8 cellular contexts compared by ENCODE assay signal in genomic region chr11:796565-797299, GRCh38. TPM values are rescaled to one million over a fixed set of nuclear protein-coding genes. Genes with fewer than 3 reads are reported as not detected.
DNase-seq lines count a peak whose midpoint lies in the region; ATAC-seq, FAIRE-seq and TF ChIP-seq lines count a peak whose summit lies in the region.

No MANE protein-coding gene starts in this region.

- POLR2A ChIA-PET in CD4-positive, alpha-beta T cell (lab: Charles Lee) = interaction anchor here (0.9 to 3.2 kb wide), 8 partner anchors 12 to 590 kb away, joined by 3 to 24 read pairs (median 4); partner anchors contain the start of genes BET1L, PNPLA2, RIC8A and RPLP2
- POLR2A ChIA-PET in H1 (lab: Charles Lee; ENCODE audit: partially characterized antibody) = interaction anchor here (0.6 to 53.0 kb wide), 11 partner anchors 9 to 242 kb away, joined by 3 to 1917 read pairs (median 3); partner anchors contain the start of genes CD151, CRACR2B, PIDD1 and PNPLA2

- no peak for TF ChIP-seq RAD21 in H1 (IDR thresholded peaks at IDR 0.05 in 1 of 2, conservative IDR thresholded peaks at IDR 0.05 in 1 of 2; ENCODE audit: low read depth in 2 of 2, low read length in 2 of 2)

- ATAC-seq in CD4-positive, alpha-beta T cell (ENCODE audit: poor library complexity) = peak; percentile 2
- ATAC-seq in activated CD4-positive, CD25-positive, alpha-beta regulatory T cell treated with anti-CD3 and anti-CD28 coated beads, Interleukin-2, amount 50 U/mL, for 24 hours = no peak

- H3K4me1 ChIP-seq in H1 (replicated peaks in 1 of 4; ENCODE audit: control insufficient read depth in 3 of 4, insufficient read depth in 4 of 4, low read length in 3 of 4) = peaks cover 4 to 20% (median 15%) of the 10 kb centered on the region in 4 experiments
- H3K4me1 ChIP-seq in neural progenitor cell = peaks cover 13% of the 10 kb centered on the region

- peaks cover 9% of the 10 kb centered on the region for H3F3A ChIP-seq in neural progenitor cell (ENCODE audit: low read depth)

- H3K4me3 Mint-ChIP-seq in CD4-positive, alpha-beta T cell = peak overlapping the region; percentile 92
- H3K4me3 Mint-ChIP-seq in neural progenitor cell = peak overlapping the region; percentile 93

- H3K4me3 ChIP-seq in H1 (ENCODE audit: extremely low read depth in 1 of 4, insufficient read depth in 2 of 4, low read depth in 3 of 4, low read length in 4 of 4) (peak overlapping the region; percentile 65 to 85 (median 81)), neural progenitor cell (peak overlapping the region; percentile 78)

- H3K27ac Mint-ChIP-seq in CD4-positive, alpha-beta T cell = peak overlapping the region; percentile 91
- no peak overlapping the region for H3K27ac Mint-ChIP-seq in neural progenitor cell

- 71% methylated on average over 18 of the region's 18 CpGs; no CpG with 5 or more reads in 1 of the 2 experiments for WGBS in H1 (ENCODE audit: extremely low coverage in 1 of 2, insufficient coverage in 1 of 2, insufficient read length in 1 of 2, insufficient replicate concordance in 2 of 2, low coverage in 1 of 2, low lambda C conversion rate in 2 of 2, missing lambda C conversion rate in 1 of 2), 2 experiments

- peak overlapping the region; percentile 71; the same call in 1 of the 2 replicates for H3K18ac ChIP-seq in H1 (ENCODE audit: extremely low read depth, low read length)

- no peak overlapping the region for H2BK20ac ChIP-seq in H1 (ENCODE audit: low read length)

- H4K20me1 ChIP-seq in H1 (replicated peaks in 1 of 2; ENCODE audit: control insufficient read depth in 1 of 2, insufficient read depth in 2 of 2, low read length in 2 of 2) (peaks cover 0 to 12% of the 10 kb centered on the region in 2 experiments), neural progenitor cell (ENCODE audit: low read depth) (peaks cover 31% of the 10 kb centered on the region)

- no peak for DNase-seq in CD4-positive, alpha-beta T cell
- peak; percentile 58 for DNase-seq in NCI-H69 (lab: John Stamatoyannopoulos, UW)
- no peak for DNase-seq in H1 (ENCODE audit: low read depth in 1 of 2, low spot score in 2 of 2)
- DNase-seq in neural progenitor cell (ENCODE audit: low spot score) = no peak
- DNase-seq in SW480 (ENCODE audit: low spot score) = no peak
- no peak for DNase-seq in NCI-H2081 (lab: John Stamatoyannopoulos, UW)
- DNase-seq in stimulated activated CD4-positive, alpha-beta T cell treated with anti-CD3 and anti-CD28 coated beads, Interleukin-2, amount 100 ng/mL, for 24 hours = no peak

- H4K5ac ChIP-seq in H1 (ENCODE audit: insufficient read length, low read depth, low read length) = no peak overlapping the region

- H3K4me1 Mint-ChIP-seq in CD4-positive, alpha-beta T cell (ENCODE audit: low read depth) = peaks cover 16% of the 10 kb centered on the region
- H3K4me1 Mint-ChIP-seq in neural progenitor cell = peaks cover 14% of the 10 kb centered on the region

- H3K36me3 Mint-ChIP-seq in CD4-positive, alpha-beta T cell (ENCODE audit: low read depth) = peaks cover 6% of the 10 kb centered on the region
- H3K36me3 Mint-ChIP-seq in neural progenitor cell = no peaks in the 10 kb centered on the region

- TF ChIP-seq EP300 in H1 (IDR thresholded peaks at IDR 0.05; ENCODE audit: borderline replicate concordance in 1 of 2, low read depth in 2 of 2, low read length in 2 of 2) = no peak

- H2AK5ac ChIP-seq in H1 (ENCODE audit: low read depth, low read length) = 0 out of 2 replicates have a peak overlapping the region, but pooled peaks have one; percentile 27

- no peak for FAIRE-seq in H1 (lab: Jason Lieb, UNC)

- H2BK5ac ChIP-seq in H1 (ENCODE audit: low read depth, low read length) = peak overlapping the region; percentile 66; the same call in 1 of the 2 replicates

- no peaks in the 10 kb centered on the region for H3K9me3 Mint-ChIP-seq in CD4-positive, alpha-beta T cell
- H3K9me3 Mint-ChIP-seq in neural progenitor cell = no peaks in the 10 kb centered on the region

- peak overlapping the region; percentile 60 for H3K4ac ChIP-seq in H1 (replicated peaks; ENCODE audit: insufficient read length, low read depth, low read length)

- TF ChIP-seq CTCF in CD4-positive, alpha-beta T cell (IDR thresholded peaks at IDR 0.05) = no peak
- TF ChIP-seq CTCF in H1 (IDR thresholded peaks at IDR 0.05; ENCODE audit: control extremely low read depth in 1 of 3, insufficient read depth in 1 of 3, low read depth in 1 of 3, low read length in 3 of 3) = no peak
- TF ChIP-seq CTCF in neural progenitor cell (IDR thresholded peaks at IDR 0.05) = no peak

- intact Hi-C loops in CD4-positive, alpha-beta T cell (cut with DNase I, micrococcal nuclease) = loop anchor here (1.0 to 5.0 kb wide), 6 partner anchors 13 to 289 kb away; partner anchors contain the start of genes DEAF1 (in 2 of the 2), TALDO1 (in 2 of the 2), TMEM80 (in 2 of the 2) and GATD1 (in 1 of the 2)

- peak overlapping the region in 2 of 4 experiments; percentile 78 to 83; a peak in 3 of 7 replicates for H3K9ac ChIP-seq in H1 (replicated peaks in 1 of 4; ENCODE audit: extremely low read depth in 1 of 4, low read depth in 3 of 4, low read length in 3 of 4)
- H3K9ac ChIP-seq in neural progenitor cell = no peak overlapping the region

- peak overlapping the region; percentile 32 for H4K91ac ChIP-seq in H1 (replicated peaks; ENCODE audit: insufficient read length, low read length)

- no peaks in the 10 kb centered on the region for H3K27me3 ChIP-seq in CD4-positive, alpha-beta T cell (ENCODE audit: control insufficient read depth, insufficient read depth, low read length)
- H3K27me3 ChIP-seq in H1 (replicated peaks in 1 of 4; ENCODE audit: control insufficient read depth in 3 of 4, extremely low read depth in 1 of 4, insufficient read depth in 3 of 4, low read length in 3 of 4) = no peaks in the 10 kb centered on the region
- H3K27me3 ChIP-seq in neural progenitor cell = no peaks in the 10 kb centered on the region

- no peak overlapping the region for H2AFZ ChIP-seq in H1 (ENCODE audit: low read length)
- no peak overlapping the region for H2AFZ ChIP-seq in neural progenitor cell (replicated peaks)

- peak overlapping the region; percentile 67 for H2BK15ac ChIP-seq in H1 (ENCODE audit: low read length)

- H3K4me2 ChIP-seq in H1 (ENCODE audit: insufficient read depth in 1 of 2, low read depth in 2 of 2, low read length in 2 of 2) (peak overlapping the region; percentile 84 to 92), neural progenitor cell (peak overlapping the region; percentile 79)

- no peak overlapping the region for H3K56ac ChIP-seq in H1 (replicated peaks; ENCODE audit: insufficient read length, low read depth, low read length)

- no peak overlapping the region for H2BK120ac ChIP-seq in H1 (replicated peaks; ENCODE audit: low read depth, low read length)

- H3K9me3 ChIP-seq in CD4-positive, alpha-beta T cell (ENCODE audit: control insufficient read depth, low read length) = no peaks in the 10 kb centered on the region
- H3K9me3 ChIP-seq in H1 (ENCODE audit: insufficient read depth in 2 of 2, low read depth in 1 of 2, low read length in 1 of 2) (no peaks in the 10 kb centered on the region), neural progenitor cell (ENCODE audit: low read depth) (no peaks in the 10 kb centered on the region)

- H3K27me3 Mint-ChIP-seq in CD4-positive, alpha-beta T cell = no peaks in the 10 kb centered on the region
- peaks cover 4% of the 10 kb centered on the region for H3K27me3 Mint-ChIP-seq in neural progenitor cell (ENCODE audit: insufficient read depth, low read depth)

- CTCF ChIA-PET in CD4-positive, alpha-beta T cell (lab: Charles Lee) = interaction anchor here (1.1 kb wide), 1 partner anchor 50 kb away, joined by 4 read pairs; the partner anchor contains the start of gene TALDO1
- CTCF ChIA-PET in H1 (lab: Charles Lee; ENCODE audit: partially characterized antibody) = interaction anchor here (0.5 to 3.4 kb wide), 12 partner anchors 9 to 433 kb away, joined by 3 to 14 read pairs (median 3); no protein-coding TSS in a partner anchor

- H3K79me2 ChIP-seq in H1 (ENCODE audit: control insufficient read depth in 1 of 2, insufficient read depth in 2 of 2, low read length in 2 of 2) (peaks cover 0 to 5% of the 10 kb centered on the region in 2 experiments; a peak in 1 of 4 replicates), neural progenitor cell (ENCODE audit: low read depth) (peaks cover 14% of the 10 kb centered on the region)

- peak overlapping the region; percentile 53; the same call in 1 of the 2 replicates for H2BK12ac ChIP-seq in H1 (ENCODE audit: low read depth, low read length)

- 0 out of 2 replicates have a peak, but pooled peaks cover 7% of the 10 kb centered on the region for H3K79me1 ChIP-seq in H1 (ENCODE audit: low read depth, low read length)

- H3K14ac ChIP-seq in H1 (ENCODE audit: insufficient read length) = no peak overlapping the region

- H3K36me3 ChIP-seq in H1 (ENCODE audit: control insufficient read depth in 2 of 4, insufficient read depth in 4 of 4, low read length in 3 of 4) (peaks cover 0 to 32% (median 1%) of the 10 kb centered on the region in 4 experiments; a peak in 4 of 8 replicates), neural progenitor cell (no peaks in the 10 kb centered on the region)

- H4K8ac ChIP-seq in H1 (ENCODE audit: extremely low read depth, insufficient read depth, low read length) = no peak overlapping the region; the same call in 1 of the 2 replicates

- peak overlapping the region; percentile 91 for H3K27ac ChIP-seq in CD4-positive, alpha-beta T cell (ENCODE audit: low read depth, low read length)
- H3K27ac ChIP-seq in H1 (ENCODE audit: low read depth, low read length) (no peak overlapping the region), neural progenitor cell (no peak overlapping the region)

- no peak overlapping the region for H3K23ac ChIP-seq in H1 (ENCODE audit: insufficient read length)

- H3K23me2 ChIP-seq in H1 (ENCODE audit: low read depth, low read length) = peaks cover 7% of the 10 kb centered on the region

- TF ChIP-seq POLR2A in H1 (IDR thresholded peaks at IDR 0.05; ENCODE audit: control extremely low read depth in 1 of 2, low read depth in 2 of 2, low read length in 2 of 2) = no peak; a peak in 1 of 3 replicates

RNA-seq across cellular contexts. Expression of gene SLC25A22, which starts 1.3 kb away (rescaled TPM):
- total RNA-seq in CD4-positive, alpha-beta T cell = 10 to 100 TPM in 1 of 2 experiments, 1 to 10 TPM in 1; 9.1 to 11.1 TPM
- 48.0 and 54.3 TPM in 2 replicates for total RNA-seq in H1 (2021; fragmentation: NEBNext Ultra II Directional; extraction: Animal tissue kit (Norgen Biotek cat#: 25700))
- 31.5 and 52.0 TPM in 2 replicates for polyA plus RNA-seq in H1 (2011; rRNA removed)
- polyA plus RNA-seq in H1 (2011; cell fraction: cytosol; rRNA removed) = 22.1 TPM
- 98.2 TPM for polyA plus RNA-seq in H1 (2011; cell fraction: nucleus; rRNA removed)
- polyA plus RNA-seq in H1 (2012, experiment 1 of 2) = 21.5 to 44.0 TPM (median 35.8 TPM) in 4 replicates
- polyA plus RNA-seq in H1 (2012, experiment 2 of 2) = 29.6 TPM
- polyA plus RNA-seq in H1 (2013, experiment 1 of 2) = 24.3 TPM
- polyA plus RNA-seq in H1 (2013, experiment 2 of 2) = 24.4 TPM
- 18.7 and 26.7 TPM in 2 replicates for polyA minus RNA-seq in H1 (2011; rRNA and poly(A)+ RNA removed)
- polyA minus RNA-seq in H1 (2011; cell fraction: cytosol; rRNA and poly(A)+ RNA removed) = 21.4 TPM
- 27.1 TPM for polyA minus RNA-seq in H1 (2011; cell fraction: nucleus; rRNA and poly(A)+ RNA removed)
- 11.0 and 38.4 TPM in 2 replicates for total RNA-seq in neural progenitor cell (ENCODE audit: low replicate concordance)

RNA-seq across cellular contexts. Expression of gene CEND1, which starts 6.8 kb away (rescaled TPM):
- not detected for total RNA-seq in CD4-positive, alpha-beta T cell
- 5.0 and 5.7 TPM in 2 replicates for total RNA-seq in H1 (2021; fragmentation: NEBNext Ultra II Directional; extraction: Animal tissue kit (Norgen Biotek cat#: 25700))
- polyA plus RNA-seq in H1 (2011; rRNA removed) = 0.82 and 1.3 TPM in 2 replicates
- polyA plus RNA-seq in H1 (2011; cell fraction: cytosol; rRNA removed) = 0.87 TPM
- polyA plus RNA-seq in H1 (2011; cell fraction: nucleus; rRNA removed) = 1.7 TPM
- 2.2 to 3.9 TPM (median 2.9 TPM) in 4 replicates for polyA plus RNA-seq in H1 (2012, experiment 1 of 2)
- polyA plus RNA-seq in H1 (2012, experiment 2 of 2) = 1.8 TPM
- polyA plus RNA-seq in H1 (2013, experiment 1 of 2) = 1.3 TPM
- polyA plus RNA-seq in H1 (2013, experiment 2 of 2) = 1.7 TPM
- not detected in 2 replicates for polyA minus RNA-seq in H1 (2011; rRNA and poly(A)+ RNA removed)
- 1.6 TPM for polyA minus RNA-seq in H1 (2011; cell fraction: cytosol; rRNA and poly(A)+ RNA removed)
- polyA minus RNA-seq in H1 (2011; cell fraction: nucleus; rRNA and poly(A)+ RNA removed) = 0.60 TPM
- total RNA-seq in neural progenitor cell (ENCODE audit: low replicate concordance) = 0.94 and 1.9 TPM in 2 replicates

RNA-seq across cellular contexts. Expression of gene PIDD1, which starts 8.3 kb away (rescaled TPM):
- total RNA-seq in CD4-positive, alpha-beta T cell = 10 to 100 TPM; 32.6 to 33.0 TPM
- 18.9 and 24.9 TPM in 2 replicates for total RNA-seq in H1 (2021; fragmentation: NEBNext Ultra II Directional; extraction: Animal tissue kit (Norgen Biotek cat#: 25700))
- polyA plus RNA-seq in H1 (2011; rRNA removed) = 26.1 and 51.4 TPM in 2 replicates
- 30.7 TPM for polyA plus RNA-seq in H1 (2011; cell fraction: cytosol; rRNA removed)
- 219 TPM for polyA plus RNA-seq in H1 (2011; cell fraction: nucleus; rRNA removed)
- polyA plus RNA-seq in H1 (2012, experiment 1 of 2) = 12.3 to 30.0 TPM (median 25.6 TPM) in 4 replicates
- polyA plus RNA-seq in H1 (2012, experiment 2 of 2) = 17.5 TPM
- polyA plus RNA-seq in H1 (2013, experiment 1 of 2) = 20.9 TPM
- polyA plus RNA-seq in H1 (2013, experiment 2 of 2) = 18.5 TPM
- polyA minus RNA-seq in H1 (2011; rRNA and poly(A)+ RNA removed) = 5.4 and 5.8 TPM in 2 replicates
- 13.4 TPM for polyA minus RNA-seq in H1 (2011; cell fraction: cytosol; rRNA and poly(A)+ RNA removed)
- 47.6 TPM for polyA minus RNA-seq in H1 (2011; cell fraction: nucleus; rRNA and poly(A)+ RNA removed)
- 4.8 and 34.6 TPM in 2 replicates for total RNA-seq in neural progenitor cell (ENCODE audit: low replicate concordance)

RNA-seq across cellular contexts. Expression of gene RPLP2, which starts 13.0 kb away (rescaled TPM):
- 1,000 to 10,000 TPM; 5,234 to 5,390 TPM for total RNA-seq in CD4-positive, alpha-beta T cell
- 2,084 and 2,106 TPM in 2 replicates for total RNA-seq in H1 (2021; fragmentation: NEBNext Ultra II Directional; extraction: Animal tissue kit (Norgen Biotek cat#: 25700))
- polyA plus RNA-seq in H1 (2011; rRNA removed) = 1,789 and 2,639 TPM in 2 replicates
- polyA plus RNA-seq in H1 (2011; cell fraction: cytosol; rRNA removed) = 1,146 TPM
- polyA plus RNA-seq in H1 (2011; cell fraction: nucleus; rRNA removed) = 1,249 TPM
- polyA plus RNA-seq in H1 (2012, experiment 1 of 2) = 1,130 to 2,648 TPM (median 2,424 TPM) in 4 replicates
- 2,408 TPM for polyA plus RNA-seq in H1 (2012, experiment 2 of 2)
- 5,318 TPM for polyA plus RNA-seq in H1 (2013, experiment 1 of 2)
- polyA plus RNA-seq in H1 (2013, experiment 2 of 2) = 5,353 TPM
- polyA minus RNA-seq in H1 (2011; rRNA and poly(A)+ RNA removed) = 261 and 360 TPM in 2 replicates
- polyA minus RNA-seq in H1 (2011; cell fraction: cytosol; rRNA and poly(A)+ RNA removed) = 688 TPM
- 328 TPM for polyA minus RNA-seq in H1 (2011; cell fraction: nucleus; rRNA and poly(A)+ RNA removed)
- 418 and 629 TPM in 2 replicates for total RNA-seq in neural progenitor cell (ENCODE audit: low replicate concordance)

RNA-seq across cellular contexts. Expression of gene GATD1, which starts 19.4 kb away (rescaled TPM):
- total RNA-seq in CD4-positive, alpha-beta T cell = 10 to 100 TPM; 14.7 to 16.1 TPM
- 47.5 and 54.9 TPM in 2 replicates for total RNA-seq in H1 (2021; fragmentation: NEBNext Ultra II Directional; extraction: Animal tissue kit (Norgen Biotek cat#: 25700))
- 54.8 and 101 TPM in 2 replicates for polyA plus RNA-seq in H1 (2011; rRNA removed)
- 97.6 TPM for polyA plus RNA-seq in H1 (2011; cell fraction: cytosol; rRNA removed)
- polyA plus RNA-seq in H1 (2011; cell fraction: nucleus; rRNA removed) = 235 TPM
- 34.4 to 62.1 TPM (median 53.0 TPM) in 4 replicates for polyA plus RNA-seq in H1 (2012, experiment 1 of 2)
- 39.0 TPM for polyA plus RNA-seq in H1 (2012, experiment 2 of 2)
- polyA plus RNA-seq in H1 (2013, experiment 1 of 2) = 46.9 TPM
- 40.6 TPM for polyA plus RNA-seq in H1 (2013, experiment 2 of 2)
- 17.0 and 20.4 TPM in 2 replicates for polyA minus RNA-seq in H1 (2011; rRNA and poly(A)+ RNA removed)
- 19.2 TPM for polyA minus RNA-seq in H1 (2011; cell fraction: cytosol; rRNA and poly(A)+ RNA removed)
- polyA minus RNA-seq in H1 (2011; cell fraction: nucleus; rRNA and poly(A)+ RNA removed) = 49.0 TPM
- 24.1 and 52.9 TPM in 2 replicates for total RNA-seq in neural progenitor cell (ENCODE audit: low replicate concordance)
